5 cellular contexts compared by ENCODE assay signal in the genomic region with DNA sequence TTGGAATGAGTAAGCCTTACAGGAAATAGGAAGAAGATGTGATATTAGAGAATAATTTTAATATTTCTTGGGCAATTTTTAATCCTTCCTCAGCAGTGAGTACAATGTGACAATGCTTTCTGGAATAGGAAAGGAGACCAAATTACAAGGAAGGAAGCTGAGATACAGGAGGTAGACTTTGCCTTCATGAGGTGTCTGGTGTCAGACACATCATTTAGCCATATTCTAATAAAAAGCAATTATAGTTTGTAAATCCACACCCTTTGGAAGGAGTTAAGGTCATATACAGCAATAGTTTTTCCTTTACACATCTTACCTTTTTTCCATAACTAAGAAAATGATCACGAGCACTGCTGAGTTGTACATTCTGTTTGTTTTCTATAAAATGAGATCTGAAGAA.
"Had no signal": no experiment of that assay in that cellular context is flagged by ENCODE, and none has a peak within 500 bp of the region (broad histone marks: within the 10 kb centered on the region; RNA-seq: fewer than 3 reads in every experiment).

No MANE protein-coding gene starts in this region.

- ATAC-seq: HepG2, K562 had no signal

- H3K27ac ChIP-seq: HL-60 had no signal

- H3K4me3 ChIP-seq: K562 had no signal

- DNase-seq: IMR-90, KBM-7 had no signal
